Comparison of ENCODE assay signal across 14 cellular contexts in genomic region chr3:49668414-49668797, GRCh38. TPM values are rescaled to one million over a fixed set of nuclear protein-coding genes. Genes with fewer than 3 reads are reported as not detected.
DNase-seq lines count a peak whose midpoint lies in the region; TF ChIP-seq lines count a peak whose summit lies in the region.
"Had no signal": no experiment of that assay in that cellular context is flagged by ENCODE, and none has a peak within 500 bp of the region (broad histone marks: within the 10 kb centered on the region; RNA-seq: fewer than 3 reads in every experiment).

No MANE protein-coding gene starts in this region.

- no peaks in the 10 kb centered on the region for H3K36me3 ChIP-seq in PC-9 (ENCODE audit: low read depth)
- H3K36me3 ChIP-seq in smooth muscle cell (ENCODE audit: low read depth): no peaks in the 10 kb centered on the region
- H3K36me3 ChIP-seq: HAP-1 had no signal

- CTCF ChIA-PET in PC-9 (lab: Charles Lee): interaction anchor here (1.4 kb wide), 1 partner anchor 128 kb away, joined by 9 read pairs; no protein-coding TSS in a partner anchor

- intact Hi-C loops in PC-9 (cut with micrococcal nuclease; ENCODE audit: unreplicated experiment) (no loop called here), posterior vena cava (cut with DNase I) (no loop called here)

- H3K4me2 ChIP-seq in PC-9: 0 out of 2 replicates have a peak overlapping the region, but pooled peaks have one; percentile 40
- peak overlapping the region; percentile 21 for H3K4me2 ChIP-seq in smooth muscle cell

- no TSS peak for BruUV-seq in PC-9 (replicated peaks; lab: Mats Ljungman, UMichigan)

- DNase-seq in HCEC 1CT (peak; percentile 9), PC-9 (peak in 1 of 2 experiments; percentile 33), glomerular visceral epithelial cell (ENCODE audit: extremely low spot score) (peak; percentile 64), smooth muscle cell (lab: John Stamatoyannopoulos, UW; ENCODE audit: unreplicated experiment) (no peak), T-helper 9 cell (no peak), posterior vena cava (ENCODE audit: low spot score) (no peak), hypothalamus (lab: John Stamatoyannopoulos, UW) (no peak)
- DNase-seq: activated CD8-positive, alpha-beta T cell treated with anti-CD3 and anti-CD28 coated beads for 36 hours; activated naive CD4-positive, alpha-beta T cell treated with Interleukin-2 at 50 U/mL for 16 hours; DMS 273 treated with DMSO at 0.1 percent for 48 hours; NCI-H2029; testis had no signal

- peaks cover 6% of the 10 kb centered on the region; the same call in 1 of the 2 replicates for H3K79me2 ChIP-seq in PC-9 (ENCODE audit: low read depth)
- no peaks in the 10 kb centered on the region for H3K79me2 ChIP-seq in smooth muscle cell (ENCODE audit: low read depth)

- no peak overlapping the region for H3K4me3 ChIP-seq in PC-9
- H3K4me3 ChIP-seq in smooth muscle cell: no peak overlapping the region
- H3K4me3 ChIP-seq: HAP-1, testis had no signal

- H4K20me1 ChIP-seq in PC-9 (ENCODE audit: insufficient read depth) (peaks cover 7% of the 10 kb centered on the region; the same call in 1 of the 2 replicates), smooth muscle cell (ENCODE audit: low read depth) (no peaks in the 10 kb centered on the region)

- H3F3A ChIP-seq in PC-9 (ENCODE audit: insufficient read depth, low read depth) (peaks cover 17% of the 10 kb centered on the region), smooth muscle cell (ENCODE audit: low read depth) (peaks cover 6% of the 10 kb centered on the region)

- no peak overlapping the region for H3K9ac ChIP-seq in smooth muscle cell (ENCODE audit: low read depth)

- no peaks in the 10 kb centered on the region for H3K9me3 ChIP-seq in PC-9 (ENCODE audit: insufficient read depth, low read depth)
- no peaks in the 10 kb centered on the region for H3K9me3 ChIP-seq in smooth muscle cell (replicated peaks; ENCODE audit: low read depth)
- H3K9me3 ChIP-seq: HAP-1, testis had no signal

- no peak for TF ChIP-seq CTCF in PC-9 (conservative IDR thresholded peaks at IDR 0.05)
- no peak for TF ChIP-seq CTCF in smooth muscle cell (IDR thresholded peaks at IDR 0.05; ENCODE audit: borderline replicate concordance, insufficient read depth, poor library complexity, severe bottlenecking)

- H3K27me3 ChIP-seq in PC-9 (ENCODE audit: insufficient read depth, low read depth) (no peaks in the 10 kb centered on the region), smooth muscle cell (ENCODE audit: low read depth) (no peaks in the 10 kb centered on the region)
- H3K27me3 ChIP-seq: testis had no signal

- no peak overlapping the region for H2AFZ ChIP-seq in PC-9
- no peak overlapping the region for H2AFZ ChIP-seq in smooth muscle cell (ENCODE audit: low read depth)

- H3K9me2 ChIP-seq in PC-9 (ENCODE audit: insufficient read depth): no peaks in the 10 kb centered on the region

- H3K4me1 ChIP-seq in PC-9 (replicated peaks; ENCODE audit: insufficient read depth) (peaks cover 21% of the 10 kb centered on the region), smooth muscle cell (ENCODE audit: low read depth) (peaks cover 8% of the 10 kb centered on the region)

- POLR2A ChIA-PET in PC-9 (lab: Charles Lee; ENCODE audit: unreplicated experiment): no interaction called here

- H3K27ac ChIP-seq in PC-9 (no peak overlapping the region), smooth muscle cell (ENCODE audit: low read depth) (no peak overlapping the region)
- H3K27ac ChIP-seq: testis had no signal

- WGBS in smooth muscle cell (ENCODE audit: low lambda C conversion rate): 37% methylated on average over 5 of the region's 5 CpGs

RNA-seq across cellular contexts. Expression of gene APEH, which starts 5.7 kb away (rescaled TPM):
- total RNA-seq in PC-9 (2021): 131 TPM in 2 replicates
- 53.1 and 69.4 TPM in 2 replicates for total RNA-seq in smooth muscle cell
- polyA plus RNA-seq in smooth muscle cell: 91.7 and 104 TPM in 2 replicates
- 10 to 100 TPM; 51.8 to 52.5 TPM for total RNA-seq in posterior vena cava

RNA-seq across cellular contexts. Expression of gene MST1, which starts 20.9 kb away (rescaled TPM):
- total RNA-seq in PC-9 (2021): 10.4 and 16.8 TPM in 2 replicates
- 15.4 and 18.7 TPM in 2 replicates for total RNA-seq in smooth muscle cell
- 22.9 and 28.5 TPM in 2 replicates for polyA plus RNA-seq in smooth muscle cell
- 1 to 10 TPM; 3.0 to 9.1 TPM for total RNA-seq in posterior vena cava

RNA-seq across cellular contexts. Expression of gene RNF123, which starts 21.0 kb away (rescaled TPM):
- total RNA-seq in PC-9 (2021) (46.7 and 48.6 TPM in 2 replicates), smooth muscle cell (15.8 and 17.3 TPM in 2 replicates), posterior vena cava (10 to 100 TPM; 28.3 to 29.5 TPM)
- polyA plus RNA-seq in smooth muscle cell: 23.9 and 37.8 TPM in 2 replicates

RNA-seq across cellular contexts. Expression of gene AMIGO3, which starts 51.1 kb away (rescaled TPM):
- total RNA-seq in PC-9 (2021): 1.0 TPM in 1 of 2 replicates, not detected in the other
- 2.8 and 2.9 TPM in 2 replicates for total RNA-seq in smooth muscle cell
- polyA plus RNA-seq in smooth muscle cell: 2.2 and 2.4 TPM in 2 replicates
- total RNA-seq in posterior vena cava: not detected
- total RNA-seq: esophagus mucosa had no signal

RNA-seq across cellular contexts. Expression of gene GMPPB, which starts 55.3 kb away (rescaled TPM):
- total RNA-seq in PC-9 (2021): 20.4 and 24.2 TPM in 2 replicates
- 21.1 and 21.3 TPM in 2 replicates for total RNA-seq in smooth muscle cell
- polyA plus RNA-seq in smooth muscle cell: 68.3 and 74.8 TPM in 2 replicates
- 10 to 100 TPM; 28.8 to 29.6 TPM for total RNA-seq in posterior vena cava

Comparison
In these comparisons a context has a peak if more than half of its experiments do, and no peak if none do; other contexts are left out.
1. DNase-seq: peak in HCEC 1CT (single experiment) and glomerular visceral epithelial cell (single experiment); none in smooth muscle cell (single experiment), T-helper 9 cell (single experiment), posterior vena cava (single experiment) and hypothalamus (0 of 51).